In genomic region chr2:215218587-215219577, GRCh38 we compare ENCODE assay signal across 20 cellular contexts.
DNase-seq lines count a peak whose midpoint lies in the region; ATAC-seq and TF ChIP-seq lines count a peak whose summit lies in the region.
"Had no signal": no experiment of that assay in that cellular context is flagged by ENCODE, and none has a peak within 500 bp of the region (broad histone marks: within the 10 kb centered on the region; RNA-seq: fewer than 3 reads in every experiment).

No MANE protein-coding gene starts in this region.

- H3K4me1 ChIP-seq in left lung = no peaks in the 10 kb centered on the region
- H3K4me1 ChIP-seq: BLaER1, psoas muscle, spleen had no signal

- intact Hi-C loops in left lung (cut with DNase I) = no loop called here

- no peaks in the 10 kb centered on the region for H3K27me3 ChIP-seq in left lung
- H3K27me3 ChIP-seq: BLaER1, hepatocyte, spleen had no signal

- DNase-seq in HPDE6-E6E7 (ENCODE audit: extremely low spot score) (peak; percentile 11), NCI-H2029 treated with DMSO at 0.1 percent for 48 hours (lab: John Stamatoyannopoulos, UW) (peak; percentile 18), choroid plexus epithelial cell (ENCODE audit: low read depth) (peak; percentile 51), left lung (peak in 1 of 2 donors; percentile 70), HK-2 (ENCODE audit: unreplicated experiment) (no peak)
- no peak for DNase-seq in activated naive CD4-positive, alpha-beta T cell (lab: John Stamatoyannopoulos, UW)
- no peak for DNase-seq in stimulated activated CD4-positive, alpha-beta T cell treated with anti-CD3 and anti-CD28 coated beads, Interleukin-4, amount 100 ng/mL, for 1 hour
- DNase-seq: activated CD4-positive, alpha-beta T cell treated with anti-CD3 and anti-CD28 coated beads, Interleukin-2, amount 10 ng/mL, durations not matched to agents 7 days and 5 days; activated naive CD4-positive, alpha-beta T cell treated with Interleukin-2 at 50 U/mL for 16 hours; midbrain; NCI-H187; NCI-H526 treated with DMSO at 0.1 percent for 48 hours; psoas muscle; spleen had no signal

- no peak for TF ChIP-seq CTCF in choroid plexus epithelial cell (conservative IDR thresholded peaks at IDR 0.05; ENCODE audit: low read depth, low read length)
- TF ChIP-seq CTCF in left lung (IDR thresholded peaks at IDR 0.05) = no peak

- ATAC-seq in left lung = peak; percentile 41
- ATAC-seq: Panc1; psoas muscle; stimulated activated effector memory CD8-positive, alpha-beta T cell treated with anti-CD3 and anti-CD28 coated beads, Interleukin-12 subunit alpha, Interleukin-12 subunit beta, amount 100 ng/mL, for 72 hours had no signal

- H3K4me3 ChIP-seq in choroid plexus epithelial cell (ENCODE audit: low read depth, low read length) (no peak overlapping the region), left lung (no peak overlapping the region)
- H3K4me3 ChIP-seq: BLaER1, hepatocyte, psoas muscle, spleen, thoracic aorta had no signal

- H3K27ac ChIP-seq in left lung = no peak overlapping the region
- H3K27ac ChIP-seq: BLaER1, epithelial cell of prostate, hepatocyte, psoas muscle, spleen, thoracic aorta had no signal

- H3K9me3 ChIP-seq in left lung = peaks cover 0 to 5% of the 10 kb centered on the region in 2 donors
- H3K9me3 ChIP-seq: psoas muscle, thoracic aorta had no signal

- no peaks in the 10 kb centered on the region for H3K36me3 ChIP-seq in left lung
- H3K36me3 ChIP-seq: BLaER1, spleen, thoracic aorta had no signal

Comparison
In these comparisons a context has a peak if more than half of its experiments do, and no peak if none do; other contexts are left out.
1. DNase-seq: peak in HPDE6-E6E7 (single experiment), NCI-H2029 treated with DMSO at 0.1 percent for 48 hours (single experiment) and choroid plexus epithelial cell (single experiment); none in activated naive CD4-positive, alpha-beta T cell (0 of 4), stimulated activated CD4-positive, alpha-beta T cell treated with anti-CD3 and anti-CD28 coated beads, Interleukin-4, amount 100 ng/mL, for 1 hour (single experiment) and HK-2 (single experiment).